ENCODE assay signal across 8 cellular contexts in genomic region chr11:135075740-135076139, GRCh38.
DNase-seq lines count a peak whose midpoint lies in the region; ATAC-seq, FAIRE-seq and TF ChIP-seq lines count a peak whose summit lies in the region.

No MANE protein-coding gene starts in this region.

- no peak for ATAC-seq in GM18520 (IDR thresholded peaks at IDR 0.05; ENCODE audit: unreplicated experiment)

- DNase-seq in A172 (ENCODE audit: low spot score): peak; percentile 1
- DNase-seq in HL-60 (ENCODE audit: low read depth in 1 of 2, low spot score in 1 of 2): peak; percentile 28 to 58
- DNase-seq in activated CD8-positive, alpha-beta memory T cell treated with anti-CD3 and anti-CD28 coated beads, Interleukin-2, amount 50 U/mL, for 4 hours: peak; percentile 42
- DNase-seq in fibroblast of the conjunctiva (ENCODE audit: low read depth): peak; percentile 5
- peak; percentile 3 for DNase-seq in small intestine
- DNase-seq in SKM-1 (lab: John Stamatoyannopoulos, UW; ENCODE audit: unreplicated experiment): no peak
- no peak for DNase-seq in GM19238 (ENCODE audit: insufficient read length, low spot score)

- no peaks in the 10 kb centered on the region for H3K36me3 ChIP-seq in small intestine (ENCODE audit: control insufficient read depth in 2 of 2, insufficient read depth in 2 of 2, low read length in 2 of 2)

- 56 to 76% (median 71%) methylated on average over 20 of the region's 20 CpGs for WGBS in small intestine, 3 donors

- TF ChIP-seq CTCF in HL-60 (IDR thresholded peaks at IDR 0.05; ENCODE audit: insufficient read depth, low read length): no peak

- no peak for FAIRE-seq in small intestine (lab: Jason Lieb, UNC)

- H3K9me3 ChIP-seq in small intestine (ENCODE audit: control insufficient read depth, low read depth): no peaks in the 10 kb centered on the region

- H3K4me1 ChIP-seq in small intestine (ENCODE audit: control insufficient read depth in 2 of 2, insufficient read depth in 1 of 2, low read depth in 1 of 2, low read length in 1 of 2): no peaks in the 10 kb centered on the region

- H3K4me3 ChIP-seq in HL-60 (replicated peaks; ENCODE audit: insufficient read depth, low read length) (no peak overlapping the region), small intestine (ENCODE audit: low read depth in 1 of 2, low read length in 2 of 2) (no peak overlapping the region)

- H3K27ac ChIP-seq in HL-60 (replicated peaks): no peak overlapping the region
- no peak overlapping the region for H3K27ac ChIP-seq in small intestine (ENCODE audit: low read depth in 1 of 2, low read length in 1 of 2)

- H3K27me3 ChIP-seq in HL-60 (ENCODE audit: insufficient read depth, poor library complexity, severe bottlenecking) (no peaks in the 10 kb centered on the region), small intestine (ENCODE audit: control insufficient read depth in 2 of 2, insufficient read depth in 2 of 2, low read length in 2 of 2) (no peaks in the 10 kb centered on the region)

Comparison
In these comparisons a context has a peak if more than half of its experiments do, and no peak if none do; other contexts are left out.
1. DNase-seq: peak in A172 (single experiment), HL-60 (2 of 2), activated CD8-positive, alpha-beta memory T cell treated with anti-CD3 and anti-CD28 coated beads, Interleukin-2, amount 50 U/mL, for 4 hours (single experiment), fibroblast of the conjunctiva (single experiment) and small intestine (single experiment); none in SKM-1 (single experiment) and GM19238 (single experiment).